Comparison of ENCODE assay signal across 20 cellular contexts in genomic region chr5:79111387-79111959, GRCh38. TPM values are rescaled to one million over a fixed set of nuclear protein-coding genes. Genes with fewer than 3 reads are reported as not detected.
DNase-seq lines count a peak whose midpoint lies in the region; ATAC-seq, FAIRE-seq and TF ChIP-seq lines count a peak whose summit lies in the region.
"Had no signal": no experiment of that assay in that cellular context is flagged by ENCODE, and none has a peak within 500 bp of the region (broad histone marks: within the 10 kb centered on the region; RNA-seq: fewer than 3 reads in every experiment).

A gene with protein sequence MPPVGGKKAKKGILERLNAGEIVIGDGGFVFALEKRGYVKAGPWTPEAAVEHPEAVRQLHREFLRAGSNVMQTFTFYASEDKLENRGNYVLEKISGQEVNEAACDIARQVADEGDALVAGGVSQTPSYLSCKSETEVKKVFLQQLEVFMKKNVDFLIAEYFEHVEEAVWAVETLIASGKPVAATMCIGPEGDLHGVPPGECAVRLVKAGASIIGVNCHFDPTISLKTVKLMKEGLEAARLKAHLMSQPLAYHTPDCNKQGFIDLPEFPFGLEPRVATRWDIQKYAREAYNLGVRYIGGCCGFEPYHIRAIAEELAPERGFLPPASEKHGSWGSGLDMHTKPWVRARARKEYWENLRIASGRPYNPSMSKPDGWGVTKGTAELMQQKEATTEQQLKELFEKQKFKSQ (plus strand): TSS chr5:79111809. CDS start chr5:79111886, 77 bp downstream.

- ATAC-seq in HG02678 (IDR thresholded peaks at IDR 0.05; ENCODE audit: unreplicated experiment), result no peak
- ATAC-seq: effector memory CD8-positive, alpha-beta T cell had no signal

- H3K9me3 Mint-ChIP-seq in chondrocyte (ENCODE audit: low read depth), result no peaks in the 10 kb centered on the region
- no peaks in the 10 kb centered on the region for H3K9me3 Mint-ChIP-seq in activated naive CD4-positive, alpha-beta T cell treated with anti-CD3 and anti-CD28 coated beads, Interleukin-2, amount 10 ng/mL, durations not matched to agents 7 days and 5 days
- H3K9me3 Mint-ChIP-seq: effector memory CD8-positive, alpha-beta T cell had no signal

- CTCF ChIA-PET in activated naive CD4-positive, alpha-beta T cell treated with anti-CD3 and anti-CD28 coated beads, Interleukin-2, amount 10 ng/mL, durations not matched to agents 7 days and 5 days (lab: Charles Lee), result interaction anchor here (1.2 kb wide), 1 partner anchor 139 kb away, joined by 3 read pairs; no protein-coding TSS in a partner anchor

- in situ Hi-C loops in GM23248 (cut with MboI) (no loop called here), ACHN (cut with HindIII; ENCODE audit: low pct_ligation_motif_present, low pct_unique_long_range_greater_than_20kb, low sequenced_read_pairs) (no loop called here), brain microvascular endothelial cell (cut with HindIII; ENCODE audit: low pct_ligation_motif_present, low sequenced_read_pairs) (no loop called here)

- no peaks in the 10 kb centered on the region for H3K9me2 ChIP-seq in GM23248 (ENCODE audit: insufficient read depth)
- H3K9me2 ChIP-seq: SK-N-SH had no signal

- peak within 1 kb of the TSS; percentile 55 for H3K4me3 Mint-ChIP-seq in chondrocyte (ENCODE audit: unreplicated experiment)
- H3K4me3 Mint-ChIP-seq in activated naive CD4-positive, alpha-beta T cell treated with anti-CD3 and anti-CD28 coated beads, Interleukin-2, amount 10 ng/mL, durations not matched to agents 7 days and 5 days, result no peak within 1 kb of the TSS
- H3K4me3 Mint-ChIP-seq: effector memory CD8-positive, alpha-beta T cell had no signal

- peaks cover 25% of the 10 kb centered on the region for H3K27me3 ChIP-seq in GM23248 (replicated peaks; ENCODE audit: insufficient read depth)
- peaks cover 47% of the 10 kb centered on the region for H3K27me3 ChIP-seq in osteoblast (ENCODE audit: insufficient read depth, low read length)
- peaks cover 34% of the 10 kb centered on the region for H3K27me3 ChIP-seq in brain microvascular endothelial cell (replicated peaks)
- H3K27me3 ChIP-seq: BLaER1 had no signal

- H2AFZ ChIP-seq in GM23248 (peak within 1 kb of the TSS; percentile 11; the same call in 1 of the 2 replicates), osteoblast (ENCODE audit: low read length) (peak within 1 kb of the TSS; percentile 44)

- peaks cover 37% of the 10 kb centered on the region for H3K4me1 Mint-ChIP-seq in chondrocyte (ENCODE audit: low read depth)
- H3K4me1 Mint-ChIP-seq in activated naive CD4-positive, alpha-beta T cell treated with anti-CD3 and anti-CD28 coated beads, Interleukin-2, amount 10 ng/mL, durations not matched to agents 7 days and 5 days, result no peaks in the 10 kb centered on the region

- intact Hi-C loops in kidney (cut with DNase I), result no loop called here

- H3F3A ChIP-seq in GM23248 (ENCODE audit: insufficient read depth), result 0 out of 2 replicates have a peak, but pooled peaks cover 6% of the 10 kb centered on the region

- 0 out of 2 replicates have a peak within 1 kb of the TSS, but pooled peaks have one; percentile 27 for H3K4me3 ChIP-seq in GM23248
- peak within 1 kb of the TSS; percentile 75 to 85 for H3K4me3 ChIP-seq in kidney (ENCODE audit: low read length in 2 of 2)
- H3K4me3 ChIP-seq in osteoblast (ENCODE audit: insufficient read depth, low read length), result peak within 1 kb of the TSS; percentile 24
- H3K4me3 ChIP-seq in brain microvascular endothelial cell (ENCODE audit: low read depth, low read length), result no peak within 1 kb of the TSS
- H3K4me3 ChIP-seq: BLaER1 had no signal

- H3K4me1 ChIP-seq in GM23248 (ENCODE audit: insufficient read depth) (no peaks in the 10 kb centered on the region), kidney (ENCODE audit: control insufficient read depth in 1 of 2, insufficient read depth in 1 of 2, low read depth in 1 of 2, low read length in 2 of 2) (peaks cover 0 to 6% of the 10 kb centered on the region in 2 donors), osteoblast (ENCODE audit: insufficient read depth, low read length) (peaks cover 7% of the 10 kb centered on the region)

- TF ChIP-seq CTCF in chondrocyte (IDR thresholded peaks at IDR 0.05) (no peak), kidney (IDR thresholded peaks at IDR 0.05; ENCODE audit: borderline replicate concordance, extremely low read depth, insufficient read depth) (no peak), osteoblast (IDR thresholded peaks at IDR 0.05; ENCODE audit: extremely low read depth, low read depth, low read length) (no peak), brain microvascular endothelial cell (IDR thresholded peaks at IDR 0.05; ENCODE audit: low read depth, low read length, missing control alignments) (no peak)

- H3K36me3 ChIP-seq in GM23248 (ENCODE audit: low read depth) (no peaks in the 10 kb centered on the region), kidney (ENCODE audit: control insufficient read depth in 1 of 2, insufficient read depth in 2 of 2, low read length in 2 of 2) (no peaks in the 10 kb centered on the region), osteoblast (ENCODE audit: insufficient read depth, low read length) (no peaks in the 10 kb centered on the region), brain microvascular endothelial cell (replicated peaks) (no peaks in the 10 kb centered on the region)
- H3K36me3 ChIP-seq: BLaER1 had no signal

- H3K4me2 ChIP-seq in GM23248 (ENCODE audit: unreplicated experiment) (peak within 1 kb of the TSS; percentile 25), osteoblast (ENCODE audit: insufficient read depth, low read length) (peak within 1 kb of the TSS; percentile 41)
- H3K4me2 ChIP-seq: BLaER1, SK-N-SH had no signal

- H3K9me3 ChIP-seq in GM23248 (ENCODE audit: low read depth) (no peaks in the 10 kb centered on the region), kidney (ENCODE audit: control insufficient read depth in 1 of 2, low read length in 2 of 2) (no peaks in the 10 kb centered on the region), osteoblast (ENCODE audit: low read depth, low read length) (no peaks in the 10 kb centered on the region)
- H3K9me3 ChIP-seq: BLaER1, SK-N-SH had no signal

- no peak for FAIRE-seq in kidney (lab: Jason Lieb, UNC)
- FAIRE-seq: H54 had no signal

- H3K36me3 Mint-ChIP-seq in chondrocyte (ENCODE audit: low read depth), result peaks cover 8% of the 10 kb centered on the region
- no peaks in the 10 kb centered on the region for H3K36me3 Mint-ChIP-seq in activated naive CD4-positive, alpha-beta T cell treated with anti-CD3 and anti-CD28 coated beads, Interleukin-2, amount 10 ng/mL, durations not matched to agents 7 days and 5 days

- H4K20me1 ChIP-seq in GM23248 (ENCODE audit: insufficient read depth) (no peaks in the 10 kb centered on the region), osteoblast (ENCODE audit: insufficient read depth, low read length) (no peaks in the 10 kb centered on the region)
- H4K20me1 ChIP-seq: BLaER1 had no signal

- DNase-seq in GM23248 (no peak), chondrocyte (ENCODE audit: low spot score) (no peak), kidney (peak; percentile 70), osteoblast (ENCODE audit: insufficient read length, low spot score, missing footprints) (no peak), ACHN (no peak), brain microvascular endothelial cell (no peak)
- no peak for DNase-seq in activated naive CD4-positive, alpha-beta T cell treated with anti-CD3 and anti-CD28 coated beads, Interleukin-2, amount 10 ng/mL, durations not matched to agents 7 days and 5 days
- DNase-seq: activated effector memory CD4-positive, alpha-beta T cell treated with anti-CD3 and anti-CD28 coated beads, Interleukin-2, amount 50 U/mL, for 16 hours; DMS153; effector memory CD8-positive, alpha-beta T cell; foreskin melanocyte; KG1; NCI-H1105; NCI-H345; SK-N-SH had no signal

- H3K27me3 Mint-ChIP-seq in chondrocyte (ENCODE audit: low read depth), result peaks cover 37% of the 10 kb centered on the region
- H3K27me3 Mint-ChIP-seq in activated naive CD4-positive, alpha-beta T cell treated with anti-CD3 and anti-CD28 coated beads, Interleukin-2, amount 10 ng/mL, durations not matched to agents 7 days and 5 days, result peaks cover 60% of the 10 kb centered on the region

- H3K9ac ChIP-seq in GM23248, result no peak within 1 kb of the TSS
- peak within 1 kb of the TSS in 1 of 2 donors; percentile 62 for H3K9ac ChIP-seq in kidney (ENCODE audit: low read length in 2 of 2)
- H3K9ac ChIP-seq: BLaER1, SK-N-SH had no signal

- H3K27ac Mint-ChIP-seq in chondrocyte (ENCODE audit: unreplicated experiment), result no peak within 1 kb of the TSS
- no peak within 1 kb of the TSS for H3K27ac Mint-ChIP-seq in activated naive CD4-positive, alpha-beta T cell treated with anti-CD3 and anti-CD28 coated beads, Interleukin-2, amount 10 ng/mL, durations not matched to agents 7 days and 5 days
- H3K27ac Mint-ChIP-seq: effector memory CD8-positive, alpha-beta T cell had no signal

- no peaks in the 10 kb centered on the region for H3K79me2 ChIP-seq in GM23248 (ENCODE audit: insufficient read depth)
- H3K79me2 ChIP-seq in osteoblast (ENCODE audit: insufficient read depth, low read length), result no peaks in the 10 kb centered on the region

- WGBS in GM23248 (ENCODE audit: low coverage in 1 of 2, low lambda C conversion rate in 2 of 2, missing lambda C conversion rate in 2 of 2), 2 experiments, result 47 to 49% methylated on average over 30 to 32 of the region's 32 CpGs

- H3K27ac ChIP-seq in GM23248 (no peak within 1 kb of the TSS), kidney (ENCODE audit: low read depth in 2 of 2, low read length in 2 of 2) (peak within 1 kb of the TSS; percentile 51 to 59), osteoblast (ENCODE audit: low read depth, low read length) (no peak within 1 kb of the TSS), brain microvascular endothelial cell (no peak within 1 kb of the TSS)
- H3K27ac ChIP-seq: BLaER1 had no signal

RNA-seq across cellular contexts. Expression of the gene that starts here (rescaled TPM):
- total RNA-seq in GM23248 (2014; rRNA removed; shearing (Covaris generic)), result not detected in 2 replicates
- not detected in 2 replicates for polyA plus RNA-seq in GM23248 (2016; fragmentation: Nextera tagmentation; extraction: Ambion mirVana)
- not detected in 3 replicates for total RNA-seq in chondrocyte
- 30.7 TPM for total RNA-seq in kidney
- 270 TPM for polyA plus RNA-seq in kidney (ENCODE audit: insufficient read depth, low read depth, low replicate concordance)
- total RNA-seq in osteoblast, result not detected in 2 replicates
- total RNA-seq: lung microvascular endothelial cell, osteocyte had no signal
- polyA plus RNA-seq: SK-N-SH had no signal

Comparison
In these comparisons a context has a peak if more than half of its experiments do, and no peak if none do; other contexts are left out.
1. RNA of the gene that starts here (total RNA-seq): 30.7 TPM in kidney (single experiment); not detected in GM23248, not detected in chondrocyte and not detected in osteoblast; every median in the first group is over 10 times any median in the second.
2. RNA of the gene that starts here (polyA plus RNA-seq): 270 TPM in kidney (single experiment); not detected in GM23248; every median in the first group is over 100 times any median in the second.
3. H3K27ac ChIP-seq: peak in kidney (2 of 2); none in GM23248 (single experiment), osteoblast (single experiment) and brain microvascular endothelial cell (single experiment).